ENCODE assay signal across 1 cellular context in the genomic region with DNA sequence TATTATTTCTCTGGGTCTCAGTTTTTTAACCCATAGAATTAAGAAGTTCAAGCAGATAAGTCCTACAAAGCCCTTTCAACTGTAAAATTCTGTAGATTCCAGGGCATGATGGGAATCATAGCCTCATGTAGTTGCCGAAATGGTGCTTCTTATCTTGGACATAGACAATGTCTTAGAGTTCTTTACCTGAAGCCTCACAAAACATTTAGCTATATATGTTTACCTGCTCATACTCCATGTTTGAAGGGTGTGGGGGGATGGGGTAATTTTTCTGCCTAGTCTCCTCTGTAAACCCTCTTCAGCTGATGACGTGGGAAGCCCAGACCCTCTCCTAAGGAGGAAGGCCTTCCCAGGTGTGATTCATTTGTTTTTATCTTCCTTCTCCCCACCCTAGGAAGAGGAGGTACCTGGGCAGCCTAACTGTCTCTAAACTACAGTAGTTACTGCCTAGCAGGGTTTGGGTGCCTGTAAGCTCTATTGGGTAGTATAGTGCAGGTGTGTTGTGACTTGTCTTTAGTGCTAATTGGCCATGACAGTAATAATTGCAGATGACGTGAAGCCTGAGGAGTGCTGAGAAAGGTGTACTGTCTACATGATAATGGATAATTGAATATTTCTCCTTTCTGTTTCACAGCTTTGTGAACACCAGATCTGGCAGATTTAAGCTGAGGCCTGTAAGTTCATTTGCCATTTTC.
TF ChIP-seq lines count a peak whose summit lies in the region.

No MANE protein-coding gene starts in this region.

TF ChIP-seq in GM23338, 12 proteins besides CTCF, POLR2A, EP300 and RAD21 (continued from another document):
- TF ChIP-seq, protein P1, sequence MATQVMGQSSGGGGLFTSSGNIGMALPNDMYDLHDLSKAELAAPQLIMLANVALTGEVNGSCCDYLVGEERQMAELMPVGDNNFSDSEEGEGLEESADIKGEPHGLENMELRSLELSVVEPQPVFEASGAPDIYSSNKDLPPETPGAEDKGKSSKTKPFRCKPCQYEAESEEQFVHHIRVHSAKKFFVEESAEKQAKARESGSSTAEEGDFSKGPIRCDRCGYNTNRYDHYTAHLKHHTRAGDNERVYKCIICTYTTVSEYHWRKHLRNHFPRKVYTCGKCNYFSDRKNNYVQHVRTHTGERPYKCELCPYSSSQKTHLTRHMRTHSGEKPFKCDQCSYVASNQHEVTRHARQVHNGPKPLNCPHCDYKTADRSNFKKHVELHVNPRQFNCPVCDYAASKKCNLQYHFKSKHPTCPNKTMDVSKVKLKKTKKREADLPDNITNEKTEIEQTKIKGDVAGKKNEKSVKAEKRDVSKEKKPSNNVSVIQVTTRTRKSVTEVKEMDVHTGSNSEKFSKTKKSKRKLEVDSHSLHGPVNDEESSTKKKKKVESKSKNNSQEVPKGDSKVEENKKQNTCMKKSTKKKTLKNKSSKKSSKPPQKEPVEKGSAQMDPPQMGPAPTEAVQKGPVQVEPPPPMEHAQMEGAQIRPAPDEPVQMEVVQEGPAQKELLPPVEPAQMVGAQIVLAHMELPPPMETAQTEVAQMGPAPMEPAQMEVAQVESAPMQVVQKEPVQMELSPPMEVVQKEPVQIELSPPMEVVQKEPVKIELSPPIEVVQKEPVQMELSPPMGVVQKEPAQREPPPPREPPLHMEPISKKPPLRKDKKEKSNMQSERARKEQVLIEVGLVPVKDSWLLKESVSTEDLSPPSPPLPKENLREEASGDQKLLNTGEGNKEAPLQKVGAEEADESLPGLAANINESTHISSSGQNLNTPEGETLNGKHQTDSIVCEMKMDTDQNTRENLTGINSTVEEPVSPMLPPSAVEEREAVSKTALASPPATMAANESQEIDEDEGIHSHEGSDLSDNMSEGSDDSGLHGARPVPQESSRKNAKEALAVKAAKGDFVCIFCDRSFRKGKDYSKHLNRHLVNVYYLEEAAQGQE (IDR thresholded peaks at IDR 0.05; ENCODE audit: unreplicated experiment) = no peak
- no peak for TF ChIP-seq JUNB (IDR thresholded peaks at IDR 0.05; ENCODE audit: unreplicated experiment)
- TF ChIP-seq NANOG (IDR thresholded peaks at IDR 0.05; ENCODE audit: borderline replicate concordance) = no peak
- TF ChIP-seq, protein P2, sequence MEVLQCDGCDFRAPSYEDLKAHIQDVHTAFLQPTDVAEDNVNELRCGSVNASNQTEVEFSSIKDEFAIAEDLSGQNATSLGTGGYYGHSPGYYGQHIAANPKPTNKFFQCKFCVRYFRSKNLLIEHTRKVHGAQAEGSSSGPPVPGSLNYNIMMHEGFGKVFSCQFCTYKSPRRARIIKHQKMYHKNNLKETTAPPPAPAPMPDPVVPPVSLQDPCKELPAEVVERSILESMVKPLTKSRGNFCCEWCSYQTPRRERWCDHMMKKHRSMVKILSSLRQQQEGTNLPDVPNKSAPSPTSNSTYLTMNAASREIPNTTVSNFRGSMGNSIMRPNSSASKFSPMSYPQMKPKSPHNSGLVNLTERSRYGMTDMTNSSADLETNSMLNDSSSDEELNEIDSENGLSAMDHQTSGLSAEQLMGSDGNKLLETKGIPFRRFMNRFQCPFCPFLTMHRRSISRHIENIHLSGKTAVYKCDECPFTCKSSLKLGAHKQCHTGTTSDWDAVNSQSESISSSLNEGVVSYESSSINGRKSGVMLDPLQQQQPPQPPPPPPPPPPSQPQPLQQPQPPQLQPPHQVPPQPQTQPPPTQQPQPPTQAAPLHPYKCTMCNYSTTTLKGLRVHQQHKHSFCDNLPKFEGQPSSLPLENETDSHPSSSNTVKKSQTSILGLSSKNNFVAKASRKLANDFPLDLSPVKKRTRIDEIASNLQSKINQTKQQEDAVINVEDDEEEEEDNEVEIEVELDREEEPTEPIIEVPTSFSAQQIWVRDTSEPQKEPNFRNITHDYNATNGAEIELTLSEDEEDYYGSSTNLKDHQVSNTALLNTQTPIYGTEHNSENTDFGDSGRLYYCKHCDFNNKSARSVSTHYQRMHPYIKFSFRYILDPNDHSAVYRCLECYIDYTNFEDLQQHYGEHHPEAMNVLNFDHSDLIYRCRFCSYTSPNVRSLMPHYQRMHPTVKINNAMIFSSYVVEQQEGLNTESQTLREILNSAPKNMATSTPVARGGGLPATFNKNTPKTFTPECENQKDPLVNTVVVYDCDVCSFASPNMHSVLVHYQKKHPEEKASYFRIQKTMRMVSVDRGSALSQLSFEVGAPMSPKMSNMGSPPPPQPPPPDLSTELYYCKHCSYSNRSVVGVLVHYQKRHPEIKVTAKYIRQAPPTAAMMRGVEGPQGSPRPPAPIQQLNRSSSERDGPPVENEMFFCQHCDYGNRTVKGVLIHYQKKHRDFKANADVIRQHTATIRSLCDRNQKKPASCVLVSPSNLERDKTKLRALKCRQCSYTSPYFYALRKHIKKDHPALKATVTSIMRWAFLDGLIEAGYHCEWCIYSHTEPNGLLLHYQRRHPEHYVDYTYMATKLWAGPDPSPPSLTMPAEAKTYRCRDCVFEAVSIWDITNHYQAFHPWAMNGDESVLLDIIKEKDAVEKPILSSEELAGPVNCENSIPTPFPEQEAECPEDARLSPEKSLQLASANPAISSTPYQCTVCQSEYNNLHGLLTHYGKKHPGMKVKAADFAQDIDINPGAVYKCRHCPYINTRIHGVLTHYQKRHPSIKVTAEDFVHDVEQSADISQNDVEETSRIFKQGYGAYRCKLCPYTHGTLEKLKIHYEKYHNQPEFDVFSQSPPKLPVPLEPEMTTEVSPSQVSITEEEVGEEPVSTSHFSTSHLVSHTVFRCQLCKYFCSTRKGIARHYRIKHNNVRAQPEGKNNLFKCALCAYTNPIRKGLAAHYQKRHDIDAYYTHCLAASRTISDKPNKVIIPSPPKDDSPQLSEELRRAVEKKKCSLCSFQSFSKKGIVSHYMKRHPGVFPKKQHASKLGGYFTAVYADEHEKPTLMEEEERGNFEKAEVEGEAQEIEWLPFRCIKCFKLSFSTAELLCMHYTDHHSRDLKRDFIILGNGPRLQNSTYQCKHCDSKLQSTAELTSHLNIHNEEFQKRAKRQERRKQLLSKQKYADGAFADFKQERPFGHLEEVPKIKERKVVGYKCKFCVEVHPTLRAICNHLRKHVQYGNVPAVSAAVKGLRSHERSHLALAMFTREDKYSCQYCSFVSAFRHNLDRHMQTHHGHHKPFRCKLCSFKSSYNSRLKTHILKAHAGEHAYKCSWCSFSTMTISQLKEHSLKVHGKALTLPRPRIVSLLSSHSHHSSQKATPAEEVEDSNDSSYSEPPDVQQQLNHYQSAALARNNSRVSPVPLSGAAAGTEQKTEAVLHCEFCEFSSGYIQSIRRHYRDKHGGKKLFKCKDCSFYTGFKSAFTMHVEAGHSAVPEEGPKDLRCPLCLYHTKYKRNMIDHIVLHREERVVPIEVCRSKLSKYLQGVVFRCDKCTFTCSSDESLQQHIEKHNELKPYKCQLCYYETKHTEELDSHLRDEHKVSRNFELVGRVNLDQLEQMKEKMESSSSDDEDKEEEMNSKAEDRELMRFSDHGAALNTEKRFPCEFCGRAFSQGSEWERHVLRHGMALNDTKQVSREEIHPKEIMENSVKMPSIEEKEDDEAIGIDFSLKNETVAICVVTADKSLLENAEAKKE (CRISPR knock-in tag; IDR thresholded peaks at IDR 0.05) = no peak
- TF ChIP-seq STAT1 (IDR thresholded peaks at IDR 0.05; ENCODE audit: unreplicated experiment) = no peak
- no peak for TF ChIP-seq EZH2 (IDR thresholded peaks at IDR 0.05; ENCODE audit: low read depth, unreplicated experiment)
- TF ChIP-seq EZH2phosphoT487 (IDR thresholded peaks at IDR 0.05; ENCODE audit: unreplicated experiment) = no peak
